Comparison of ENCODE assay signal across 8 cellular contexts in the genomic region with DNA sequence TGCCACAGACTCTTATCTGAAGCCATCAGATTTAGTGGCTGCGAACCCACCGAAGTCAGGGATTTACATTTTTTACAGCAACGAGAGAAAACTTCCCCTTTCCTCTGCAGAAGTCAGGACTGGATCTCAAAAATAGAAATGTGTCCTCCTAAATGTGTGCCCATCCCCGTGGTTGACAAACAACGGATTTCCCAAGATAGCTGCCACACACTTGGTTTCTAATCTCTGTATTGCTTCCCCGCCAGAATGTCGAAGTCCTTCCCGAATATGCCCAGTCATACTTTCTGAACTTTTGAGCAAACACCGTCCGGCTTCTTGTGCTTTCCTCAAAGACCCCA. TPM values are rescaled to one million over a fixed set of nuclear protein-coding genes. Genes with fewer than 3 reads are reported as not detected.
A peak's percentile ranks its signal among the peaks of the same experiment; 100 is the strongest.
DNase-seq lines count a peak whose midpoint lies in the region; ATAC-seq, FAIRE-seq and TF ChIP-seq lines count a peak whose summit lies in the region.
"Had no signal": no experiment of that assay in that cellular context is flagged by ENCODE, and none has a peak within 500 bp of the region (broad histone marks: within the 10 kb centered on the region; RNA-seq: fewer than 3 reads in every experiment).

No MANE protein-coding gene starts in this region.

- H3K4me3 ChIP-seq in NT2/D1 (ENCODE audit: insufficient read length, low read depth) (peak overlapping the region; percentile 69), endodermal cell (ENCODE audit: low read length) (peak overlapping the region; percentile 78), skeletal muscle cell (ENCODE audit: low read depth, low read length) (peak overlapping the region; percentile 66), upper lobe of right lung (no peak overlapping the region)

- WGBS in endodermal cell (ENCODE audit: insufficient coverage in 1 of 2, insufficient read length in 1 of 2), 2 experiments, result 46 to 48% methylated on average over 8 to 10 of the region's 10 CpGs

- H3K9me3 ChIP-seq in NT2/D1 (ENCODE audit: insufficient read depth, low read length), result no peaks in the 10 kb centered on the region
- no peaks in the 10 kb centered on the region for H3K9me3 ChIP-seq in endodermal cell (ENCODE audit: control insufficient read depth, low read length)
- no peaks in the 10 kb centered on the region for H3K9me3 ChIP-seq in upper lobe of right lung

- H3K4me3 Mint-ChIP-seq in endodermal cell, result peak overlapping the region; percentile 61

- no peak overlapping the region for H3K27ac Mint-ChIP-seq in endodermal cell

- H3K9me3 Mint-ChIP-seq in endodermal cell, result no peaks in the 10 kb centered on the region

- DNase-seq in GM12892 (ENCODE audit: insufficient read length) (no peak), NT2/D1 (ENCODE audit: low read depth, low spot score) (no peak), endodermal cell (no peak), skeletal muscle cell (ENCODE audit: low read depth) (no peak), RKO (ENCODE audit: low spot score) (no peak), upper lobe of right lung (no peak)

- H3K27me3 Mint-ChIP-seq in endodermal cell (ENCODE audit: insufficient read depth), result peaks cover 41% of the 10 kb centered on the region

- FAIRE-seq in GM12892 (lab: Jason Lieb, UNC), result peak; percentile 5

- H3K27me3 ChIP-seq in NT2/D1 (ENCODE audit: insufficient read depth, insufficient read length), result peaks cover 38% of the 10 kb centered on the region
- H3K27me3 ChIP-seq in endodermal cell (ENCODE audit: control insufficient read depth, insufficient read depth, low read length, poor library complexity, severe bottlenecking), result peaks cover 29% of the 10 kb centered on the region
- H3K27me3 ChIP-seq in upper lobe of right lung, result peaks cover 77% of the 10 kb centered on the region

- H3K4me1 Mint-ChIP-seq in endodermal cell, result peaks cover 26% of the 10 kb centered on the region

- H3K4me1 ChIP-seq in NT2/D1 (ENCODE audit: insufficient read depth, insufficient read length) (no peaks in the 10 kb centered on the region), endodermal cell (ENCODE audit: control insufficient read depth, insufficient read depth, low read length) (no peaks in the 10 kb centered on the region), upper lobe of right lung (peaks cover 10% of the 10 kb centered on the region)

- H3K36me3 Mint-ChIP-seq in endodermal cell (ENCODE audit: low read depth), result no peaks in the 10 kb centered on the region

- H3K27ac ChIP-seq in endodermal cell (ENCODE audit: low read depth, low read length) (no peak overlapping the region), upper lobe of right lung (no peak overlapping the region)

- intact Hi-C loops in upper lobe of right lung (cut with DNase I), result no loop called here

- TF ChIP-seq CTCF in endodermal cell (conservative IDR thresholded peaks at IDR 0.05) (no peak), upper lobe of right lung (IDR thresholded peaks at IDR 0.05) (no peak)

- H3K36me3 ChIP-seq in NT2/D1 (ENCODE audit: insufficient read depth, insufficient read length, low read length), result no peaks in the 10 kb centered on the region
- H3K36me3 ChIP-seq in endodermal cell (ENCODE audit: control insufficient read depth, insufficient read depth, low read length), result no peaks in the 10 kb centered on the region
- no peaks in the 10 kb centered on the region for H3K36me3 ChIP-seq in upper lobe of right lung

- no peak for ATAC-seq in upper lobe of right lung
- no peak for ATAC-seq in GM21390 (IDR thresholded peaks at IDR 0.05; ENCODE audit: unreplicated experiment)

- peak overlapping the region; percentile 58 for H3K9ac ChIP-seq in NT2/D1 (ENCODE audit: insufficient read length, low read depth)
- H3K9ac ChIP-seq in endodermal cell (ENCODE audit: extremely low read depth, low read length, poor library complexity, severe bottlenecking), result no peak overlapping the region

- no peak for TF ChIP-seq POLR2A in GM12892 (IDR thresholded peaks at IDR 0.05; ENCODE audit: low read depth, low read length)

RNA-seq across cellular contexts. Expression of a gene that starts 0.8 kb away (rescaled TPM):
- 23.2 TPM for polyA plus RNA-seq in GM12892 (2012; ENCODE audit: missing spikeins)
- total RNA-seq in endodermal cell (10 to 100 TPM; 25.4 to 34.2 TPM), upper lobe of right lung (2.5 TPM)
- polyA plus RNA-seq in endodermal cell (2013, experiment 1 of 2), result 21.9 TPM
- polyA plus RNA-seq in endodermal cell (2013, experiment 2 of 2), result 18.1 TPM
- total RNA-seq: HT-29 had no signal
